5 cellular contexts compared by ENCODE assay signal in genomic region chr19:6829829-6830228, GRCh38. TPM values are rescaled to one million over a fixed set of nuclear protein-coding genes. Genes with fewer than 3 reads are reported as not detected.
"Had no signal": no experiment of that assay in that cellular context is flagged by ENCODE, and none has a peak within 500 bp of the region (broad histone marks: within the 10 kb centered on the region; RNA-seq: fewer than 3 reads in every experiment).

No MANE protein-coding gene starts in this region.

RNA-seq across cellular contexts. Expression of gene VAV1, which starts 57.3 kb away (rescaled TPM):
- total RNA-seq: fibroblast of lung, glomerular endothelial cell had no signal
- polyA plus RNA-seq: fibroblast of lung had no signal

RNA-seq across cellular contexts. Expression of gene ADGRE1, which starts 57.5 kb away (rescaled TPM):
- total RNA-seq: esophagus mucosa, frontal cortex, glomerular endothelial cell, kidney epithelial cell had no signal
- polyA plus RNA-seq: fibroblast of lung had no signal
